In genomic region chr22:29096736-29097669, GRCh38 we compare ENCODE assay signal across 1 cellular context.
TF ChIP-seq lines count a peak whose summit lies in the region.

No MANE protein-coding gene starts in this region.

TF ChIP-seq in K562, 482 proteins besides CTCF, POLR2A, EP300 and RAD21 (continued from another document and continues in another):
- TF ChIP-seq ZNF77 (CRISPR knock-in tag; IDR thresholded peaks at IDR 0.05) (no peak), FIP1L1 (IDR thresholded peaks at IDR 0.05; ENCODE audit: low read depth, low read length, poor library complexity, severe bottlenecking) (no peak), POLR3G (IDR thresholded peaks at IDR 0.05; ENCODE audit: extremely low read depth, insufficient read length, insufficient replicate concordance) (no peak), TAL1 (IDR thresholded peaks at IDR 0.05) (peak; percentile 66), HMBOX1 (IDR thresholded peaks at IDR 0.05) (no peak), FOXK1 (CRISPR knock-in tag; IDR thresholded peaks at IDR 0.05; ENCODE audit: borderline replicate concordance) (no peak), CEBPB (tag; IDR thresholded peaks at IDR 0.05) (no peak), MCM3 (IDR thresholded peaks at IDR 0.05) (no peak), ZNF408 (CRISPR knock-in tag; IDR thresholded peaks at IDR 0.05; ENCODE audit: low read depth) (no peak), NUFIP1 (IDR thresholded peaks at IDR 0.05; ENCODE audit: partially characterized antibody) (no peak), ELK3 (CRISPR knock-in tag; IDR thresholded peaks at IDR 0.05) (no peak), NFRKB (IDR thresholded peaks at IDR 0.05; ENCODE audit: low read depth) (no peak), NR2F6 (CRISPR knock-in tag; IDR thresholded peaks at IDR 0.05) (no peak), U2AF1 (optimal IDR thresholded peaks at IDR 0.05; ENCODE audit: low read depth, low read length) (no peak), ARNT (IDR thresholded peaks at IDR 0.05) (no peak), ETV5 (CRISPR knock-in tag; IDR thresholded peaks at IDR 0.05; ENCODE audit: low read depth) (peak; percentile 85), POLR2G (IDR thresholded peaks at IDR 0.05; ENCODE audit: low read depth, low read length) (no peak), MAFF (IDR thresholded peaks at IDR 0.05; ENCODE audit: low read length) (no peak), NFXL1 (CRISPR knock-in tag; IDR thresholded peaks at IDR 0.05) (peak; percentile 58; the same call in 1 of the 2 replicates), BCL6 (CRISPR knock-in tag; IDR thresholded peaks at IDR 0.05) (no peak), MNT (conservative IDR thresholded peaks at IDR 0.05) (no peak), RBFOX2 (IDR thresholded peaks at IDR 0.05; ENCODE audit: low read depth, low read length) (no peak), ZNF184 (CRISPR knock-in tag; IDR thresholded peaks at IDR 0.05) (no peak), ZNF134 (CRISPR knock-in tag; conservative IDR thresholded peaks at IDR 0.05) (peak; percentile 21; the same call in 1 of the 2 replicates), NR2C2 (CRISPR knock-in tag; IDR thresholded peaks at IDR 0.05) (no peak), NR2C2 (tag; IDR thresholded peaks at IDR 0.05) (peak; percentile 12; the same call in 1 of the 2 replicates), NEUROD1 (IDR thresholded peaks at IDR 0.05; ENCODE audit: borderline replicate concordance, low read depth, low read length, partially characterized antibody) (no peak), PRDM10 (IDR thresholded peaks at IDR 0.05; ENCODE audit: partially characterized antibody) (peak; percentile 89), SLC30A9 (CRISPR knock-in tag; IDR thresholded peaks at IDR 0.05) (no peak), NCOR1 (IDR thresholded peaks at IDR 0.05) (peak; percentile 56; the same call in 1 of the 2 replicates), PHF20 (IDR thresholded peaks at IDR 0.05; ENCODE audit: partially characterized antibody) (no peak), USF1 (CRISPR knock-in tag; IDR thresholded peaks at IDR 0.05) (no peak), SMAD3 (CRISPR knock-in tag; conservative IDR thresholded peaks at IDR 0.05) (0 out of 2 replicates have a peak, but pooled peaks have one; percentile 3), ZNF316 (IDR thresholded peaks at IDR 0.05) (peak; percentile 76), CBX5 (IDR thresholded peaks at IDR 0.05; ENCODE audit: borderline replicate concordance, low read depth) (no peak), ZC3H11A (IDR thresholded peaks at IDR 0.05; ENCODE audit: low read depth, low read length) (no peak), EZH2 (IDR thresholded peaks at IDR 0.05; ENCODE audit: borderline replicate concordance, low read depth, low read length) (no peak), RFX5 (IDR thresholded peaks at IDR 0.05; ENCODE audit: low read depth, low read length) (no peak)
- TF ChIP-seq, protein P1, sequence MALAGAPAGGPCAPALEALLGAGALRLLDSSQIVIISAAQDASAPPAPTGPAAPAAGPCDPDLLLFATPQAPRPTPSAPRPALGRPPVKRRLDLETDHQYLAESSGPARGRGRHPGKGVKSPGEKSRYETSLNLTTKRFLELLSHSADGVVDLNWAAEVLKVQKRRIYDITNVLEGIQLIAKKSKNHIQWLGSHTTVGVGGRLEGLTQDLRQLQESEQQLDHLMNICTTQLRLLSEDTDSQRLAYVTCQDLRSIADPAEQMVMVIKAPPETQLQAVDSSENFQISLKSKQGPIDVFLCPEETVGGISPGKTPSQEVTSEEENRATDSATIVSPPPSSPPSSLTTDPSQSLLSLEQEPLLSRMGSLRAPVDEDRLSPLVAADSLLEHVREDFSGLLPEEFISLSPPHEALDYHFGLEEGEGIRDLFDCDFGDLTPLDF (CRISPR knock-in tag; IDR thresholded peaks at IDR 0.05), result no peak
- TF ChIP-seq, protein P2, sequence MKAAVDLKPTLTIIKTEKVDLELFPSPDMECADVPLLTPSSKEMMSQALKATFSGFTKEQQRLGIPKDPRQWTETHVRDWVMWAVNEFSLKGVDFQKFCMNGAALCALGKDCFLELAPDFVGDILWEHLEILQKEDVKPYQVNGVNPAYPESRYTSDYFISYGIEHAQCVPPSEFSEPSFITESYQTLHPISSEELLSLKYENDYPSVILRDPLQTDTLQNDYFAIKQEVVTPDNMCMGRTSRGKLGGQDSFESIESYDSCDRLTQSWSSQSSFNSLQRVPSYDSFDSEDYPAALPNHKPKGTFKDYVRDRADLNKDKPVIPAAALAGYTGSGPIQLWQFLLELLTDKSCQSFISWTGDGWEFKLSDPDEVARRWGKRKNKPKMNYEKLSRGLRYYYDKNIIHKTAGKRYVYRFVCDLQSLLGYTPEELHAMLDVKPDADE (conservative IDR thresholded peaks at IDR 0.05; ENCODE audit: control insufficient read depth, low read depth, low read length), result no peak
- TF ChIP-seq, protein P3, sequence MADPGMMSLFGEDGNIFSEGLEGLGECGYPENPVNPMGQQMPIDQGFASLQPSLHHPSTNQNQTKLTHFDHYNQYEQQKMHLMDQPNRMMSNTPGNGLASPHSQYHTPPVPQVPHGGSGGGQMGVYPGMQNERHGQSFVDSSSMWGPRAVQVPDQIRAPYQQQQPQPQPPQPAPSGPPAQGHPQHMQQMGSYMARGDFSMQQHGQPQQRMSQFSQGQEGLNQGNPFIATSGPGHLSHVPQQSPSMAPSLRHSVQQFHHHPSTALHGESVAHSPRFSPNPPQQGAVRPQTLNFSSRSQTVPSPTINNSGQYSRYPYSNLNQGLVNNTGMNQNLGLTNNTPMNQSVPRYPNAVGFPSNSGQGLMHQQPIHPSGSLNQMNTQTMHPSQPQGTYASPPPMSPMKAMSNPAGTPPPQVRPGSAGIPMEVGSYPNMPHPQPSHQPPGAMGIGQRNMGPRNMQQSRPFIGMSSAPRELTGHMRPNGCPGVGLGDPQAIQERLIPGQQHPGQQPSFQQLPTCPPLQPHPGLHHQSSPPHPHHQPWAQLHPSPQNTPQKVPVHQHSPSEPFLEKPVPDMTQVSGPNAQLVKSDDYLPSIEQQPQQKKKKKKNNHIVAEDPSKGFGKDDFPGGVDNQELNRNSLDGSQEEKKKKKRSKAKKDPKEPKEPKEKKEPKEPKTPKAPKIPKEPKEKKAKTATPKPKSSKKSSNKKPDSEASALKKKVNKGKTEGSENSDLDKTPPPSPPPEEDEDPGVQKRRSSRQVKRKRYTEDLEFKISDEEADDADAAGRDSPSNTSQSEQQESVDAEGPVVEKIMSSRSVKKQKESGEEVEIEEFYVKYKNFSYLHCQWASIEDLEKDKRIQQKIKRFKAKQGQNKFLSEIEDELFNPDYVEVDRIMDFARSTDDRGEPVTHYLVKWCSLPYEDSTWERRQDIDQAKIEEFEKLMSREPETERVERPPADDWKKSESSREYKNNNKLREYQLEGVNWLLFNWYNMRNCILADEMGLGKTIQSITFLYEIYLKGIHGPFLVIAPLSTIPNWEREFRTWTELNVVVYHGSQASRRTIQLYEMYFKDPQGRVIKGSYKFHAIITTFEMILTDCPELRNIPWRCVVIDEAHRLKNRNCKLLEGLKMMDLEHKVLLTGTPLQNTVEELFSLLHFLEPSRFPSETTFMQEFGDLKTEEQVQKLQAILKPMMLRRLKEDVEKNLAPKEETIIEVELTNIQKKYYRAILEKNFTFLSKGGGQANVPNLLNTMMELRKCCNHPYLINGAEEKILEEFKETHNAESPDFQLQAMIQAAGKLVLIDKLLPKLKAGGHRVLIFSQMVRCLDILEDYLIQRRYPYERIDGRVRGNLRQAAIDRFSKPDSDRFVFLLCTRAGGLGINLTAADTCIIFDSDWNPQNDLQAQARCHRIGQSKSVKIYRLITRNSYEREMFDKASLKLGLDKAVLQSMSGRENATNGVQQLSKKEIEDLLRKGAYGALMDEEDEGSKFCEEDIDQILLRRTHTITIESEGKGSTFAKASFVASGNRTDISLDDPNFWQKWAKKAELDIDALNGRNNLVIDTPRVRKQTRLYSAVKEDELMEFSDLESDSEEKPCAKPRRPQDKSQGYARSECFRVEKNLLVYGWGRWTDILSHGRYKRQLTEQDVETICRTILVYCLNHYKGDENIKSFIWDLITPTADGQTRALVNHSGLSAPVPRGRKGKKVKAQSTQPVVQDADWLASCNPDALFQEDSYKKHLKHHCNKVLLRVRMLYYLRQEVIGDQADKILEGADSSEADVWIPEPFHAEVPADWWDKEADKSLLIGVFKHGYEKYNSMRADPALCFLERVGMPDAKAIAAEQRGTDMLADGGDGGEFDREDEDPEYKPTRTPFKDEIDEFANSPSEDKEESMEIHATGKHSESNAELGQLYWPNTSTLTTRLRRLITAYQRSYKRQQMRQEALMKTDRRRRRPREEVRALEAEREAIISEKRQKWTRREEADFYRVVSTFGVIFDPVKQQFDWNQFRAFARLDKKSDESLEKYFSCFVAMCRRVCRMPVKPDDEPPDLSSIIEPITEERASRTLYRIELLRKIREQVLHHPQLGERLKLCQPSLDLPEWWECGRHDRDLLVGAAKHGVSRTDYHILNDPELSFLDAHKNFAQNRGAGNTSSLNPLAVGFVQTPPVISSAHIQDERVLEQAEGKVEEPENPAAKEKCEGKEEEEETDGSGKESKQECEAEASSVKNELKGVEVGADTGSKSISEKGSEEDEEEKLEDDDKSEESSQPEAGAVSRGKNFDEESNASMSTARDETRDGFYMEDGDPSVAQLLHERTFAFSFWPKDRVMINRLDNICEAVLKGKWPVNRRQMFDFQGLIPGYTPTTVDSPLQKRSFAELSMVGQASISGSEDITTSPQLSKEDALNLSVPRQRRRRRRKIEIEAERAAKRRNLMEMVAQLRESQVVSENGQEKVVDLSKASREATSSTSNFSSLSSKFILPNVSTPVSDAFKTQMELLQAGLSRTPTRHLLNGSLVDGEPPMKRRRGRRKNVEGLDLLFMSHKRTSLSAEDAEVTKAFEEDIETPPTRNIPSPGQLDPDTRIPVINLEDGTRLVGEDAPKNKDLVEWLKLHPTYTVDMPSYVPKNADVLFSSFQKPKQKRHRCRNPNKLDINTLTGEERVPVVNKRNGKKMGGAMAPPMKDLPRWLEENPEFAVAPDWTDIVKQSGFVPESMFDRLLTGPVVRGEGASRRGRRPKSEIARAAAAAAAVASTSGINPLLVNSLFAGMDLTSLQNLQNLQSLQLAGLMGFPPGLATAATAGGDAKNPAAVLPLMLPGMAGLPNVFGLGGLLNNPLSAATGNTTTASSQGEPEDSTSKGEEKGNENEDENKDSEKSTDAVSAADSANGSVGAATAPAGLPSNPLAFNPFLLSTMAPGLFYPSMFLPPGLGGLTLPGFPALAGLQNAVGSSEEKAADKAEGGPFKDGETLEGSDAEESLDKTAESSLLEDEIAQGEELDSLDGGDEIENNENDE (IDR thresholded peaks at IDR 0.05; ENCODE audit: low read depth, low read length), result no peak
